Comparison of ENCODE assay signal across 31 cellular contexts in genomic region chr7:50808282-50808888, GRCh38. TPM values are rescaled to one million over a fixed set of nuclear protein-coding genes. Genes with fewer than 3 reads are reported as not detected.
"Had no signal": no experiment of that assay in that cellular context is flagged by ENCODE, and none has a peak within 500 bp of the region (broad histone marks: within the 10 kb centered on the region; RNA-seq: fewer than 3 reads in every experiment).

No MANE protein-coding gene starts in this region.

- ATAC-seq: activated naive CD8-positive, alpha-beta T cell treated with anti-CD3 and anti-CD28 coated beads, Interleukin-2, amount 50 U/mL, for 24 hours; activated T-cell treated with anti-CD3 and anti-CD28 coated beads, Interleukin-2, amount 50 U/mL, for 4 hours had no signal

- H3K4me3 ChIP-seq: PC-9 had no signal

- H3K9ac ChIP-seq: KMS-11 had no signal

- H3K27ac ChIP-seq: KMS-11, PC-9, RWPE1, VCaP had no signal

- DNase-seq: activated B cell treated with CpG ODN at 0.5 μM for 24 hours; activated CD4-positive, alpha-beta memory T cell treated with anti-CD3 and anti-CD28 coated beads for 36 hours; activated CD4-positive, alpha-beta T cell treated with anti-CD3 and anti-CD28 coated beads for 4 hours; activated CD4-positive, alpha-beta T cell treated with anti-CD3 and anti-CD28 coated beads, Interleukin-2, amount 50 U/mL, for 1 hour; activated CD4-positive, CD25-positive, alpha-beta regulatory T cell treated with anti-CD3 and anti-CD28 coated beads, Interleukin-2, amount 50 U/mL, for 72 hours; activated CD8-positive, alpha-beta memory T cell treated with anti-CD3 and anti-CD28 coated beads, Interleukin-2, amount 50 U/mL, for 4 hours; activated effector memory CD4-positive, alpha-beta T cell treated with Interleukin-2 at 50 U/mL for 16 hours; activated naive CD4-positive, alpha-beta T cell treated with anti-CD3 and anti-CD28 coated beads, Interleukin-2, amount 10 ng/mL, durations not matched to agents 7 days and 5 days; activated naive CD8-positive, alpha-beta T cell treated with anti-CD3 and anti-CD28 coated beads, Interleukin-2, amount 50 U/mL, for 24 hours; activated T-cell treated with anti-CD3 and anti-CD28 coated beads for 4 hours; activated T-cell treated with anti-CD3 and anti-CD28 coated beads, Interleukin-2, amount 50 U/mL, for 4 hours; anterior cingulate cortex; central memory CD4-positive, alpha-beta T cell; NCI-H1105; NCI-H1417 treated with DMSO at 0.1 percent for 48 hours; NCI-H1694; NCI-H2029; NCI-H345; NCI-H510A; NCI-H526; NCI-H748 treated with DMSO at 0.1 percent for 48 hours; NK-92 treated with Interleukin-12 subunit alpha and Interleukin-12 subunit beta, amount 100 ng/mL, for 24 hours; PC-9; Right ventricle myocardium superior; SW 1271; T-helper 1 cell; T-helper 2 cell; T-helper 9 cell had no signal

- H2AFZ ChIP-seq: PC-9 had no signal

- H3K4me2 ChIP-seq: KMS-11, PC-9 had no signal

RNA-seq across cellular contexts. Expression of gene GRB10, which starts 25.7 kb away (rescaled TPM):
- total RNA-seq: activated B cell treated with CpG ODN at 0.5 μM for 24 hours had no signal
